8 cellular contexts compared by ENCODE assay signal in genomic region chr1:24501371-24502167, GRCh38. TPM values are rescaled to one million over a fixed set of nuclear protein-coding genes. Genes with fewer than 3 reads are reported as not detected.
DNase-seq lines count a peak whose midpoint lies in the region; ATAC-seq and TF ChIP-seq lines count a peak whose summit lies in the region.

No MANE protein-coding gene starts in this region.

- H3K9me3 ChIP-seq in T-helper 17 cell (ENCODE audit: control insufficient read depth, low read length, poor library complexity, severe bottlenecking) (no peaks in the 10 kb centered on the region), esophagus (ENCODE audit: control insufficient read depth in 2 of 2, insufficient read depth in 1 of 2, low read depth in 1 of 2, low read length in 1 of 2) (no peaks in the 10 kb centered on the region), ovary (no peaks in the 10 kb centered on the region)

- H3K27me3 Mint-ChIP-seq in HFFc6 (ENCODE audit: insufficient read depth) (peaks cover 17% of the 10 kb centered on the region), T-helper 17 cell (no peaks in the 10 kb centered on the region)

- TF ChIP-seq CTCF in HFFc6 (IDR thresholded peaks at IDR 0.05) (no peak), ovary (IDR thresholded peaks at IDR 0.05) (no peak)

- no peak for TF ChIP-seq EP300 in ovary (IDR thresholded peaks at IDR 0.05)

- peak overlapping the region; percentile 90 for H3K27ac Mint-ChIP-seq in HFFc6
- H3K27ac Mint-ChIP-seq in T-helper 17 cell: peak overlapping the region; percentile 98

- H3K36me3 ChIP-seq in esophagus (ENCODE audit: control insufficient read depth in 2 of 2, insufficient read depth in 2 of 2, low read length in 1 of 2) (no peaks in the 10 kb centered on the region), ovary (no peaks in the 10 kb centered on the region)

- WGBS in esophagus, 2 donors: 48 to 50% methylated on average over 20 of the region's 20 CpGs
- WGBS in ovary, 3 donors: 40 to 46% (median 43%) methylated on average over 20 of the region's 20 CpGs

- intact Hi-C loops in ovary (cut with DNase I): no loop called here

- H3K4me1 ChIP-seq in esophagus (ENCODE audit: control insufficient read depth in 2 of 2, insufficient read depth in 2 of 2, low read length in 1 of 2): peaks cover 0 to 6% of the 10 kb centered on the region in 2 donors
- H3K4me1 ChIP-seq in ovary (ENCODE audit: insufficient read depth): no peaks in the 10 kb centered on the region

- H3K4me1 Mint-ChIP-seq in HFFc6 (ENCODE audit: low read depth) (peaks cover 30% of the 10 kb centered on the region), T-helper 17 cell (peaks cover 44% of the 10 kb centered on the region)

- no peaks in the 10 kb centered on the region for H3K27me3 ChIP-seq in esophagus (ENCODE audit: control insufficient read depth in 1 of 2, insufficient read depth in 2 of 2, low read length in 2 of 2)
- no peaks in the 10 kb centered on the region for H3K27me3 ChIP-seq in ovary

- H3K4me3 Mint-ChIP-seq in HFFc6: peak overlapping the region; percentile 84
- H3K4me3 Mint-ChIP-seq in T-helper 17 cell: peak overlapping the region; percentile 92

- ATAC-seq in T-helper 17 cell (no peak), GM19351 (IDR thresholded peaks at IDR 0.05; ENCODE audit: unreplicated experiment) (no peak), HG02610 (IDR thresholded peaks at IDR 0.05; ENCODE audit: unreplicated experiment) (no peak), HG03135 (IDR thresholded peaks at IDR 0.05; ENCODE audit: unreplicated experiment) (no peak)

- H3K36me3 Mint-ChIP-seq in HFFc6 (ENCODE audit: low read depth): no peaks in the 10 kb centered on the region; the same call in 1 of the 2 replicates
- peaks cover 2% of the 10 kb centered on the region for H3K36me3 Mint-ChIP-seq in T-helper 17 cell (ENCODE audit: low read depth)

- TF ChIP-seq POLR2A in ovary (IDR thresholded peaks at IDR 0.05): no peak

- DNase-seq in CD1c-positive myeloid dendritic cell (ENCODE audit: extremely low spot score) (peak; percentile 56), HFFc6 (no peak), T-helper 17 cell (peak in 1 of 3 donors; percentile 20), ovary (no peak)

- peak overlapping the region; percentile 90 to 96 for H3K27ac ChIP-seq in esophagus (ENCODE audit: low read depth in 2 of 2, low read length in 1 of 2)
- H3K27ac ChIP-seq in ovary: no peak overlapping the region

- H3K9me3 Mint-ChIP-seq in HFFc6: no peaks in the 10 kb centered on the region

- H3K4me3 ChIP-seq in esophagus (ENCODE audit: low read depth in 1 of 2, low read length in 2 of 2) (peak overlapping the region; percentile 69 to 78), ovary (peak overlapping the region; percentile 51)

RNA-seq across cellular contexts. Expression of gene RCAN3, which starts 1.1 kb away (rescaled TPM):
- total RNA-seq in HFFc6 (2021; fragmentation: NEBNext Ultra II Directional; extraction: Animal tissue kit (Norgen Biotek cat#: 25700)): 10 to 100 TPM; 11.9 to 14.5 (median 12.9) TPM
- total RNA-seq in T-helper 17 cell (100 to 1,000 TPM; 152 to 160 TPM), ovary (10 to 100 TPM in 1 of 7 donors, 1 to 10 TPM in 5, under 1 TPM in 1; 0.25 to 12.4 (median 2.1) TPM)
- polyA plus RNA-seq in esophagus (1 to 10 TPM; 9.5 to 10.0 TPM), ovary (1 to 10 TPM in 1 of 2 donors, under 1 TPM in 1; 0.50 to 2.5 TPM)

RNA-seq across cellular contexts. Expression of gene NCMAP, which starts 54.3 kb away (rescaled TPM):
- not detected for total RNA-seq in HFFc6 (2021; fragmentation: NEBNext Ultra II Directional; extraction: Animal tissue kit (Norgen Biotek cat#: 25700))
- total RNA-seq in T-helper 17 cell (not detected), ovary (under 1 TPM in 5 of 7 donors, not detected in 2; 0.10 to 0.83 (median 0.46) TPM)
- polyA plus RNA-seq in esophagus (under 1 TPM; 0.02 to 0.04 TPM), ovary (under 1 TPM; 0.01 to 0.17 TPM)

Comparison
In these comparisons a context has a peak if more than half of its experiments do, and no peak if none do; other contexts are left out.
1. H3K27ac ChIP-seq: peak in esophagus (2 of 2); none in ovary (0 of 2).
2. RNA of gene RCAN3, which starts 1.1 kb away (total RNA-seq): 152 to 160 TPM in T-helper 17 cell; 11.9 to 14.5 TPM in HFFc6 and 0.25 to 12.4 TPM in ovary; every median in the first group is over 4 times any median in the second.